In the genomic region with DNA sequence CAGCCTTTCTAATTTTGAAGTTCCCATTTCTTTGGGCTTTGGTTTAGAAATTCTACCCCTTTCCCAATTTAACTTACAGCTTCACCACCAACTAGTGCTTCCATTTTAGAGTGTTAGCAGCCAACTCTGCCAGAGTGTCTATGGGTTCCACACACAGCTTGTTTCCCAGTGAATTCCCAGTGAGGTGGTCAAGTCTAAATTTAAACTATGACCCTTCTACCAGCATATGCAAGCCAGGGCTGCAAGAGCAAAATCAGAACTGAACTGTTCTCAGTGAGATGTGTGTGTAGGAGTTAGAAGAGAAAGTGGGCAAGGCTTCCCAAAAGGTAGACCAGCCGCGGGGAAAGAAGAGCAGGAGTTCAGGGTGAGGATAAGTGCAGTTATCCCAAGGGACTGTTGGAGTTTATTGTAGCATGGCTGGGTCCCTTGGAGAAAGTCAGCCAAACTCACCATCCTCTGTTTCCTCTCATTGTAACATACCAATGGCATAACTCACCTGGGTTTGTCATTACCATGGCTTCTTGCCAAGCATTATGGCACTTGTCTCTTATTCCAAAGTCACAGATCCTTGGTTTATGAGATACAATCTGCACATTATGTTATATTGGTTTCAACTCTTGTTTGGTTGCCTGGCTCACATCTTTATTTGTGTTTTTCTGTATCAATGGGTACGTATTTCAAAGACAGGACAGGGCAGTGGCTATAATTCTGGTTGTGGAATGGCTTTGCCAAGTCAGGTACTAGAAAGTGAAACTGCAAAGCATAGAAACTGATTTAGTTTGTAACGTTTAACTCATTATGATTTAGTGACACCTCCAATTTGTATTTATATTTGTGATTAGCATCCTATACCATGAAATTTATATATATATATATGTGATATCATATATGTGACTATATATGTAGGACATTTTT, we compare ENCODE assay signal across 11 cellular contexts.
DNase-seq lines count a peak whose midpoint lies in the region; ATAC-seq and TF ChIP-seq lines count a peak whose summit lies in the region.
"Had no signal": no experiment of that assay in that cellular context is flagged by ENCODE, and none has a peak within 500 bp of the region (broad histone marks: within the 10 kb centered on the region; RNA-seq: fewer than 3 reads in every experiment).

No MANE protein-coding gene starts in this region.

- ATAC-seq in heart left ventricle = peak; percentile 76 to 85 (median 83)
- no peak for ATAC-seq in omental fat pad (ENCODE audit: low FRiP score)
- ATAC-seq: stimulated activated memory B cell treated with anti-CD40 and anti-IgM and Interleukin-4, amounts not matched to agents 10 μg/mL and 1 μg/mL and 100 μg/mL, for 72 hours had no signal

- H3K36me3 ChIP-seq in heart left ventricle = no peaks in the 10 kb centered on the region
- no peaks in the 10 kb centered on the region for H3K36me3 ChIP-seq in skeletal muscle tissue (ENCODE audit: control insufficient read depth in 3 of 3, insufficient read depth in 3 of 3, low read length in 3 of 3)
- no peaks in the 10 kb centered on the region for H3K36me3 ChIP-seq in tibial nerve
- H3K36me3 ChIP-seq: neutrophil had no signal

- TF ChIP-seq CTCF in LNCaP clone FGC (IDR thresholded peaks at IDR 0.05; ENCODE audit: control insufficient read depth, extremely low read depth, insufficient read depth) (no peak), heart left ventricle (IDR thresholded peaks at IDR 0.05) (no peak), tibial nerve (IDR thresholded peaks at IDR 0.05) (no peak), omental fat pad (IDR thresholded peaks at IDR 0.05) (no peak)

- no peaks in the 10 kb centered on the region for H3K9me3 ChIP-seq in heart left ventricle
- H3K9me3 ChIP-seq in skeletal muscle tissue (ENCODE audit: control insufficient read depth in 3 of 3, low read length in 3 of 3) = no peaks in the 10 kb centered on the region
- no peaks in the 10 kb centered on the region for H3K9me3 ChIP-seq in tibial nerve
- H3K9me3 ChIP-seq: neutrophil had no signal

- peak; percentile 92 for DNase-seq in LNCaP clone FGC (ENCODE audit: low read depth)
- peak; percentile 27 to 44 for DNase-seq in SW 1271 (lab: John Stamatoyannopoulos, UW)
- peak in 3 of 5 donors; percentile 35 to 37 (median 36) for DNase-seq in heart left ventricle
- DNase-seq in anterior cingulate cortex (lab: John Stamatoyannopoulos, UW) = no peak
- no peak for DNase-seq in tibial nerve (ENCODE audit: low spot score in 2 of 2)
- DNase-seq in omental fat pad (ENCODE audit: low spot score) = no peak
- DNase-seq: aorta had no signal

- TF ChIP-seq POLR2A in heart left ventricle (IDR thresholded peaks at IDR 0.05) (no peak), tibial nerve (IDR thresholded peaks at IDR 0.05) (no peak)

- H3K4me3 ChIP-seq in LNCaP clone FGC (ENCODE audit: low read depth, low read length) (no peak overlapping the region), heart left ventricle (no peak overlapping the region), skeletal muscle tissue (ENCODE audit: low read length in 3 of 3) (peak overlapping the region; percentile 23 to 49 (median 28)), tibial nerve (no peak overlapping the region)

- TF ChIP-seq EP300 in tibial nerve (IDR thresholded peaks at IDR 0.05) = no peak

- peak overlapping the region in 1 of 3 donors; percentile 28 for H3K9ac ChIP-seq in skeletal muscle tissue (ENCODE audit: low read depth in 1 of 3, low read length in 3 of 3)

- WGBS in heart left ventricle, 4 donors = 21 to 37% (median 32%) methylated on average over 4 of the region's 4 CpGs
- WGBS in tibial nerve, 2 donors = 47 to 80% methylated on average over 4 of the region's 4 CpGs

- H3K27me3 ChIP-seq in heart left ventricle = no peaks in the 10 kb centered on the region
- no peaks in the 10 kb centered on the region for H3K27me3 ChIP-seq in skeletal muscle tissue (ENCODE audit: control insufficient read depth in 3 of 3, insufficient read depth in 3 of 3, low read length in 3 of 3)
- no peaks in the 10 kb centered on the region for H3K27me3 ChIP-seq in tibial nerve

- intact Hi-C loops in heart left ventricle (cut with DNase I) = loop anchor here in 1 of 10 donors (2.0 kb wide), 1 partner anchor 15 kb away; no protein-coding TSS in a partner anchor

- H3K27ac ChIP-seq in heart left ventricle (peak overlapping the region; percentile 61 to 93 (median 78)), skeletal muscle tissue (ENCODE audit: low read depth, low read length) (peak overlapping the region; percentile 74), tibial nerve (no peak overlapping the region)
- H3K27ac ChIP-seq: neutrophil, VCaP had no signal

- peaks cover 7 to 85% (median 41%) of the 10 kb centered on the region in 12 donors for H3K4me1 ChIP-seq in heart left ventricle
- peaks cover 35 to 47% (median 42%) of the 10 kb centered on the region in 3 donors for H3K4me1 ChIP-seq in skeletal muscle tissue (ENCODE audit: control insufficient read depth in 3 of 3, insufficient read depth in 3 of 3, low read length in 3 of 3)
- no peaks in the 10 kb centered on the region for H3K4me1 ChIP-seq in tibial nerve

Comparison
In these comparisons a context has a peak if more than half of its experiments do, and no peak if none do; other contexts are left out.
1. DNase-seq: peak in LNCaP clone FGC (single experiment), SW 1271 (2 of 2) and heart left ventricle (3 of 5); none in anterior cingulate cortex (0 of 58), tibial nerve (0 of 2) and omental fat pad (single experiment).
2. H3K4me3 ChIP-seq: peak in skeletal muscle tissue (3 of 3); none in LNCaP clone FGC (single experiment), heart left ventricle (0 of 12) and tibial nerve (0 of 4).
3. H3K27ac ChIP-seq: peak in heart left ventricle (12 of 12) and skeletal muscle tissue (single experiment); none in tibial nerve (0 of 4).